6 cellular contexts compared by ENCODE assay signal in the genomic region with DNA sequence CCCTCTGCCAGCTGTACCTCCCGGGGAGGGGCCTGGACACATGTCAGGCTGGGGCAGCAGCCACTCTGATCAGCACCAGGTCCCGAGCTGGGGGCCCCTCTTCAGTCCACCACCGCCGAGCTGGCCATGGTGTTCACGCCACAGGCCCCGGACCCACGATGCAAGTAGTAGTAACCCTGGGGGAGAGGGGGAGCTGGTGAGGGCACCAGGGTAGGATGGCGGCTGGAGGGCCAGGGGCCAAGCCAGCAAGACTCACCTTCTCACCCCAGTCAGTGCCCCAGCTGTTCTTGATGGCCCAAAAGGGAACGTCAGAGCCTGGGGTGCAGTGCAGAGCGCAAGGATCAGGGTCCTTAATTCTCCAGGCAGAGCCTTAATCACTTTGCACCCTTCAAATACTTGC. TPM values are rescaled to one million over a fixed set of nuclear protein-coding genes. Genes with fewer than 3 reads are reported as not detected.
"Had no signal": no experiment of that assay in that cellular context is flagged by ENCODE, and none has a peak within 500 bp of the region (broad histone marks: within the 10 kb centered on the region; RNA-seq: fewer than 3 reads in every experiment).

No MANE protein-coding gene starts in this region.

- DNase-seq: HFFc6 had no signal

- H3K36me3 ChIP-seq: HAP-1 had no signal

- H2AFZ ChIP-seq: GM23338 had no signal

- H3K9me3 ChIP-seq: HAP-1 had no signal

- H3K27ac ChIP-seq: HL-60 had no signal

- H3K4me2 ChIP-seq: GM23338 had no signal

- H3K4me3 ChIP-seq: GM23338, HAP-1 had no signal

RNA-seq across cellular contexts. Expression of a gene that starts 4.6 kb away (rescaled TPM):
- total RNA-seq: HepG2 had no signal

RNA-seq across cellular contexts. Expression of a gene that starts 17.1 kb away (rescaled TPM):
- total RNA-seq: HT1080 had no signal
